Comparison of ENCODE assay signal across 8 cellular contexts in genomic region chr4:140183270-140183669, GRCh38.
"Had no signal": no experiment of that assay in that cellular context is flagged by ENCODE, and none has a peak within 500 bp of the region (broad histone marks: within the 10 kb centered on the region; RNA-seq: fewer than 3 reads in every experiment).

No MANE protein-coding gene starts in this region.

- FAIRE-seq: G401.6, GM12878, GM12891, GM12892, GM18507, GM19239 had no signal

- H3K4me3 ChIP-seq: GM12878 had no signal

- DNase-seq: GDM1, GF-D8 had no signal
